ENCODE assay signal across 16 cellular contexts in the genomic region with DNA sequence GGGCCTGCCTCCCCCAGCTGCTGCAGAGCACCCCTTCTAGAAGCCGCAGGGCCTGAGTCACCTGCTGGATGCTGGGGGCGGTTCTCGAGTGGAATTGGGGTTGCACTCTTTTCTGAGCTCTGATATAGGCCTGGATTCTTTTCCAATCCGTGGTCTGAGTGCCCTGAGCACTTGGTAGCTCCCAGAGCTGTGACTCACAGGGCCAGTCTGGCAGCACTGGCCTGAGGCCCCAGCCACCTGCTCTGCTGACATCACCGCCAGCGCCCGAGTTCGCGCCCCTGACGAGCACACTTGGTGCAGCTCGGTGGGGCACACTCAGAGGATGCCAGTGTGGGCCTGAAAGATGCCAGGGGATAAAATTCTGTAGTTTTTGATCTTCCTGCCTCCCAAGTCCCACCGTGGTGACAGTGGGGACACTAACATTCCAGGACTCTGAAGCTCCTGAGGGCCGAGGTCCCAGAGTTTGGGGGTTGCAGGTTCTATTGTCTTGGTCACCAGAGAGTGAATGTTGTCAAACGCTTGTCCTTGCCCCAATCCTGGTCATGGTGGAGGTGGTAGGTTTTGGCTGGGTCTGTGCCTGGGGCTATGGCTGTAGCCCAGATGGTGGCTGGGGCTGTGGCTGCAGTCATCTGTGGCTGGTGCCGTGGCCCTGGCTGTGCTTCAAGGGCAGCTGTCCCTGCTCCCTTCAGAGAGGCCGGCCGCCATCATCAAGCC.
DNase-seq lines count a peak whose midpoint lies in the region; ATAC-seq and TF ChIP-seq lines count a peak whose summit lies in the region.
"Had no signal": no experiment of that assay in that cellular context is flagged by ENCODE, and none has a peak within 500 bp of the region (broad histone marks: within the 10 kb centered on the region; RNA-seq: fewer than 3 reads in every experiment).

No MANE protein-coding gene starts in this region.

- in situ Hi-C loops in G401 (cut with HindIII; ENCODE audit: low sequenced_read_pairs) = no loop called here

- DNase-seq in G401 (ENCODE audit: low spot score) = peak; percentile 59
- peak; percentile 8 for DNase-seq in RPMI7951 (ENCODE audit: low read depth)
- DNase-seq in cardiac septum (ENCODE audit: low spot score) = peak; percentile 76
- DNase-seq in retinal pigment epithelial cell (ENCODE audit: low read depth) = peak; percentile 19
- DNase-seq in NCI-H510A treated with DMSO at 0.1 percent for 48 hours (lab: John Stamatoyannopoulos, UW) = no peak
- DNase-seq in activated T-cell treated with anti-CD3 and anti-CD28 coated beads for 4 hours = no peak
- no peak for DNase-seq in NCI-H82 treated with DMSO at 0.1 percent for 48 hours (lab: John Stamatoyannopoulos, UW; ENCODE audit: unreplicated experiment)
- DNase-seq: NCI-H1436, NCI-H526 treated with DMSO at 0.1 percent for 48 hours, SHP77 had no signal

- intact Hi-C loops in cardiac septum (cut with DNase I) = no loop called here

- H3K4me3 ChIP-seq in retinal pigment epithelial cell (ENCODE audit: low read length) = no peak overlapping the region
- H3K4me3 ChIP-seq: BLaER1, HAP-1, mucosa of descending colon had no signal

- no peak for ATAC-seq in HG02938 (IDR thresholded peaks at IDR 0.05; ENCODE audit: unreplicated experiment)
- ATAC-seq: activated naive CD4-positive, alpha-beta T cell treated with anti-CD3 and anti-CD28 coated beads, Interleukin-2, amount 50 U/mL, for 72 hours; HepG2; mucosa of descending colon had no signal

- TF ChIP-seq CTCF in retinal pigment epithelial cell (conservative IDR thresholded peaks at IDR 0.05; ENCODE audit: low read depth, low read length) = no peak

Comparison
In these comparisons a context has a peak if more than half of its experiments do, and no peak if none do; other contexts are left out.
1. DNase-seq: peak in G401 (single experiment), RPMI7951 (single experiment), cardiac septum (single experiment) and retinal pigment epithelial cell (single experiment); none in NCI-H510A treated with DMSO at 0.1 percent for 48 hours (single experiment), activated T-cell treated with anti-CD3 and anti-CD28 coated beads for 4 hours (single experiment) and NCI-H82 treated with DMSO at 0.1 percent for 48 hours (single experiment).